ENCODE assay signal across 8 cellular contexts in the genomic region with DNA sequence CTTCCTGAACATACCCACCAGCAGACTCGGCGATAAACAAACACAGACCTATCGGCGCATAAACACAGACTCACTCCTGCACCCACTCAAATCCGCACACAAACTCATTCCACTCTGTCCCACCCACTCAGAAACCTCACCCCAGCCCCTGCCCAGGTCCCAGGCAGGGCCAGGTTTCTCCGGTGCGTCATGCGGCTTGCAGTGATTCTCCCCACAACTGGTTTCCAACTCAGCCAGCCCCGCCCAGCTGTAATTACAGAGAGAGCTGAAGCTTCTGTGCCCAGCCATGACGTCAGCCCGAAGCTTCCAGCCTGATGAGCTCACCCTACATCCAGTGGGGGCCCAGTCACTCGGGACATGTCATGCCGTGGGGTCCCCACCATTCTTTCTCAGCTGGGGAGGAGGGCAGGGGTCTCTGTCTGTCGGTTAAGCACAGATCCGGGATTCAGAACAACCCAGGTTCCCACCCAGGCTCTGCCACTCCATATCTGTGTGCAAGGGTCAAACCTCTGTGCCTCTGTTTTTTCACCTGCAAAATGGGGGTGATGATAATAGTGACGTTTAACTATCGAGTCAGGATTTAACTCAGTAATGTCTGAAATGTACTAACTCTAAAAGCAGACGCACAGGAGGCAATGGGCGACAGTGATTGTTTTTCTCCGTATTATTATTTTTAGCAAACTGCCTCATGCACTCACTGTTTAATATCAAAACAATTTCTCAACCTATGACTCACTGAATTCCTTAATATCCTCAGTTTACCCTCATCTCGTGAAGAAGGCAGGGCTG. TPM values are rescaled to one million over a fixed set of nuclear protein-coding genes. Genes with fewer than 3 reads are reported as not detected.
DNase-seq lines count a peak whose midpoint lies in the region; ATAC-seq and TF ChIP-seq lines count a peak whose summit lies in the region.

No MANE protein-coding gene starts in this region.

- peak overlapping the region; percentile 8; the same call in 1 of the 2 replicates for H3K4ac ChIP-seq in IMR-90 (ENCODE audit: low read depth, low read length)

- in situ Hi-C loops in IMR-90 (cut with MboI; ENCODE audit: low sequenced_read_pairs): loop anchor here (25.0 kb wide), 1 partner anchor 764 kb away; no protein-coding TSS in a partner anchor

- H3K23ac ChIP-seq in IMR-90 (ENCODE audit: low read depth, low read length): no peak overlapping the region

- H3K36me3 Mint-ChIP-seq in activated T-helper 2 cell treated with anti-CD3 and anti-CD28 coated beads, Interferon-gamma antibody, Interleukin-2, Interleukin-4, amounts not matched to agents 10 μg/mL and 5 μg/mL and 100 μg/mL, durations not matched to agents 14 hours and 24 hours and 36 hours (ENCODE audit: low read depth): no peaks in the 10 kb centered on the region

- H3K27ac ChIP-seq in AG04450 (ENCODE audit: low read depth, low read length): peak overlapping the region; percentile 78
- H3K27ac ChIP-seq in IMR-90 (ENCODE audit: insufficient read depth, low read length): no peak overlapping the region
- H3K27ac ChIP-seq in stomach: peak overlapping the region in 4 of 5 donors; percentile 86 to 95 (median 91)

- peaks cover 3% of the 10 kb centered on the region for H3K27me3 Mint-ChIP-seq in activated T-helper 2 cell treated with anti-CD3 and anti-CD28 coated beads, Interferon-gamma antibody, Interleukin-2, Interleukin-4, amounts not matched to agents 10 μg/mL and 5 μg/mL and 100 μg/mL, durations not matched to agents 14 hours and 24 hours and 36 hours (ENCODE audit: low read depth)

- H3K9ac ChIP-seq in IMR-90 (ENCODE audit: low read depth, low read length): no peak overlapping the region

- TF ChIP-seq POLR2A in IMR-90 (IDR thresholded peaks at IDR 0.05; ENCODE audit: low read depth, low read length) (no peak), stomach (IDR thresholded peaks at IDR 0.05) (no peak)

- no TSS peak for BruUV-seq in IMR-90 (replicated peaks; lab: Mats Ljungman, UMichigan)

- H3K9me1 ChIP-seq in IMR-90 (ENCODE audit: insufficient read depth, low read length): no peaks in the 10 kb centered on the region

- H3K18ac ChIP-seq in IMR-90 (ENCODE audit: low read depth, low read length): peak overlapping the region; percentile 42

- H3K56ac ChIP-seq in IMR-90 (ENCODE audit: extremely low read depth, insufficient read depth, low read length): peak overlapping the region; percentile 3; the same call in 1 of the 2 replicates

- H2BK15ac ChIP-seq in IMR-90 (ENCODE audit: low read depth, low read length): peak overlapping the region; percentile 35; the same call in 1 of the 3 replicates

- peak overlapping the region; percentile 10 for H2AK9ac ChIP-seq in IMR-90 (replicated peaks; ENCODE audit: low read depth, low read length, poor library complexity)

- H3K27ac Mint-ChIP-seq in activated T-helper 2 cell treated with anti-CD3 and anti-CD28 coated beads, Interferon-gamma antibody, Interleukin-2, Interleukin-4, amounts not matched to agents 10 μg/mL and 5 μg/mL and 100 μg/mL, durations not matched to agents 14 hours and 24 hours and 36 hours: no peak overlapping the region

- H3K4me1 ChIP-seq in IMR-90 (ENCODE audit: control insufficient read depth, insufficient read depth, low read length) (peaks cover 11% of the 10 kb centered on the region), stomach (peaks cover 3 to 42% (median 24%) of the 10 kb centered on the region in 4 donors)

- TF ChIP-seq CTCF in AG04450 (IDR thresholded peaks at IDR 0.05; ENCODE audit: low read depth, low read length): no peak
- TF ChIP-seq CTCF in IMR-90 (conservative IDR thresholded peaks at IDR 0.05; ENCODE audit: low read depth, low read length): no peak
- no peak for TF ChIP-seq CTCF in stomach (IDR thresholded peaks at IDR 0.05)

- no peak overlapping the region; the same call in 1 of the 2 replicates for H2AK5ac ChIP-seq in IMR-90 (ENCODE audit: low read depth, low read length)

- peak overlapping the region; percentile 87 for H2AFZ ChIP-seq in IMR-90 (replicated peaks; ENCODE audit: low read length, poor library complexity)

- H2BK5ac ChIP-seq in IMR-90 (ENCODE audit: low read depth, low read length, poor library complexity, severe bottlenecking): peak overlapping the region; percentile 5

- H2BK120ac ChIP-seq in IMR-90 (ENCODE audit: low read depth, low read length): peak overlapping the region; percentile 36

- intact Hi-C loops in IMR-90 (cut with micrococcal nuclease): loop anchor here (10.0 kb wide), 1 partner anchor 772 kb away; no protein-coding TSS in a partner anchor
- intact Hi-C loops in stomach (cut with DNase I; ENCODE audit: low total_unique reads): no loop called here
- intact Hi-C loops in activated T-helper 2 cell treated with anti-CD3 and anti-CD28 coated beads, Interferon-gamma antibody, Interleukin-2, Interleukin-4, amounts not matched to agents 10 μg/mL and 5 μg/mL and 100 μg/mL, durations not matched to agents 14 hours and 24 hours and 36 hours (cut with micrococcal nuclease): no loop called here

- peak overlapping the region; percentile 69 for H4K5ac ChIP-seq in IMR-90 (ENCODE audit: low read depth, low read length)

- H3K4me3 ChIP-seq in AG04450 (ENCODE audit: low read depth, low read length) (peak overlapping the region; percentile 48), IMR-90 (ENCODE audit: insufficient read depth, low read depth, low read length) (peak overlapping the region; percentile 14; the same call in 1 of the 2 replicates), stomach (peak overlapping the region in 3 of 4 donors; percentile 12 to 33 (median 26))

- peak; percentile 80 for DNase-seq in AG04450 (ENCODE audit: low read depth, low spot score)
- DNase-seq in IMR-90: peak; percentile 95
- peak; percentile 87 for DNase-seq in astrocyte of the hippocampus (ENCODE audit: low read depth, low spot score)
- DNase-seq in iPS-NIHi11 (ENCODE audit: low spot score): peak; percentile 43
- peak; percentile 78 for DNase-seq in stomach
- DNase-seq in NCI-H526 treated with DMSO at 0.1 percent for 48 hours (lab: John Stamatoyannopoulos, UW): no peak
- DNase-seq in activated T-helper 2 cell treated with anti-CD3 and anti-CD28 coated beads, Interferon-gamma antibody, Interleukin-2, Interleukin-4, amounts not matched to agents 10 μg/mL and 5 μg/mL and 100 μg/mL, durations not matched to agents 14 hours and 24 hours and 36 hours (ENCODE audit: low spot score): no peak

- H3K36me3 ChIP-seq in IMR-90 (ENCODE audit: control insufficient read depth, insufficient read depth, low read length) (no peaks in the 10 kb centered on the region), stomach (no peaks in the 10 kb centered on the region)

- H3K14ac ChIP-seq in IMR-90 (replicated peaks; ENCODE audit: low read depth, low read length): no peak overlapping the region

- no peak overlapping the region for H3K4me3 Mint-ChIP-seq in activated T-helper 2 cell treated with anti-CD3 and anti-CD28 coated beads, Interferon-gamma antibody, Interleukin-2, Interleukin-4, amounts not matched to agents 10 μg/mL and 5 μg/mL and 100 μg/mL, durations not matched to agents 14 hours and 24 hours and 36 hours (ENCODE audit: low read depth)

- no peaks in the 10 kb centered on the region for H3K9me3 Mint-ChIP-seq in activated T-helper 2 cell treated with anti-CD3 and anti-CD28 coated beads, Interferon-gamma antibody, Interleukin-2, Interleukin-4, amounts not matched to agents 10 μg/mL and 5 μg/mL and 100 μg/mL, durations not matched to agents 14 hours and 24 hours and 36 hours

- dilution Hi-C loops in IMR-90 (cut with HindIII; ENCODE audit: low sequenced_read_pairs, unreplicated experiment): no loop called here

- H3K79me1 ChIP-seq in IMR-90 (ENCODE audit: low read depth in 1 of 2, low read length in 2 of 2): peaks cover 13% of the 10 kb centered on the region in 2 experiments

- no peak for TF ChIP-seq RAD21 in IMR-90 (IDR thresholded peaks at IDR 0.05; ENCODE audit: low read length)

- CTCF ChIA-PET in AG04450 (lab: Charles Lee) (no interaction called here), IMR-90 (lab: Yijun Ruan, JAX) (interaction anchor here (0.6 to 1.7 kb wide), 3 partner anchors 13 to 1293 kb away, joined by 3 read pairs; no protein-coding TSS in a partner anchor)

- no peaks in the 10 kb centered on the region for H3K4me1 Mint-ChIP-seq in activated T-helper 2 cell treated with anti-CD3 and anti-CD28 coated beads, Interferon-gamma antibody, Interleukin-2, Interleukin-4, amounts not matched to agents 10 μg/mL and 5 μg/mL and 100 μg/mL, durations not matched to agents 14 hours and 24 hours and 36 hours (ENCODE audit: low read depth)

- TF ChIP-seq EP300 in stomach (IDR thresholded peaks at IDR 0.05): peak; percentile 15

- POLR2A ChIA-PET in AG04450 (lab: Yijun Ruan, JAX): no interaction called here
- POLR2A ChIA-PET in IMR-90 (lab: Charles Lee; ENCODE audit: unreplicated experiment): no interaction called here

- H4K20me1 ChIP-seq in IMR-90 (ENCODE audit: insufficient read depth, low read length): no peaks in the 10 kb centered on the region

- peak overlapping the region; percentile 69; the same call in 1 of the 2 replicates for H2BK20ac ChIP-seq in IMR-90 (ENCODE audit: low read depth, low read length)

- 0 out of 2 replicates have a peak overlapping the region, but pooled peaks have one; percentile 17 for H4K91ac ChIP-seq in IMR-90 (ENCODE audit: insufficient read depth, low read depth, low read length)

- H3K27me3 ChIP-seq in AG04450 (ENCODE audit: control insufficient read depth, insufficient read depth, low read length) (no peaks in the 10 kb centered on the region), IMR-90 (ENCODE audit: control insufficient read depth, insufficient read depth, low read length) (peaks cover 2% of the 10 kb centered on the region; the same call in 1 of the 2 replicates), stomach (peaks cover 0 to 5% (median 0%) of the 10 kb centered on the region in 3 donors)

- ATAC-seq in IMR-90 (ENCODE audit: low read depth) (peak; percentile 50), HG03457 (IDR thresholded peaks at IDR 0.05; ENCODE audit: unreplicated experiment) (no peak)

- no peaks in the 10 kb centered on the region; the same call in 1 of the 2 replicates for H3K9me3 ChIP-seq in AG04450 (ENCODE audit: control insufficient read depth, insufficient read depth, low read length)
- no peaks in the 10 kb centered on the region for H3K9me3 ChIP-seq in IMR-90 (ENCODE audit: control insufficient read depth, insufficient read depth, low read length)
- H3K9me3 ChIP-seq in stomach: no peaks in the 10 kb centered on the region

- WGBS in IMR-90 (ENCODE audit: extremely low coverage in 2 of 2, insufficient read length in 1 of 2), 2 experiments: 8% methylated on average over 2 of the region's 21 CpGs; no CpG with 5 or more reads in 1 of the 2 experiments
- 24 to 33% (median 31%) methylated on average over 18 to 21 of the region's 21 CpGs for WGBS in stomach, 5 donors

- peak overlapping the region; percentile 72 for H3K4me2 ChIP-seq in IMR-90 (ENCODE audit: low read depth, low read length)

- peak overlapping the region in 1 of 2 experiments; percentile 77; a peak in 3 of 4 replicates for H4K8ac ChIP-seq in IMR-90 (ENCODE audit: low read depth in 2 of 2, low read length in 2 of 2)

RNA-seq across cellular contexts. Expression of a gene that starts 2.3 kb away (rescaled TPM):
- polyA plus RNA-seq in AG04450 (2011; rRNA removed): 27.1 and 34.3 TPM in 2 replicates
- polyA minus RNA-seq in AG04450 (2011; rRNA and poly(A)+ RNA removed): 19.0 TPM in 2 replicates
- total RNA-seq in IMR-90 (2012; rRNA removed): 12.8 and 12.9 TPM in 2 replicates
- 25.8 and 26.5 TPM in 2 replicates for polyA plus RNA-seq in IMR-90 (2012; rRNA removed)
- 20.3 and 36.5 TPM in 2 replicates for polyA plus RNA-seq in IMR-90 (2012; cell fraction: cytosol; rRNA removed)
- 9.3 and 17.5 TPM in 2 replicates for polyA plus RNA-seq in IMR-90 (2012; cell fraction: nucleus; rRNA removed; ENCODE audit: low replicate concordance)
- total RNA-seq in stomach: 100 to 1,000 TPM in 1 of 5 donors, 10 to 100 TPM in 4; 17.3 to 253 (median 67.5) TPM
- polyA plus RNA-seq in stomach: 100 to 1,000 TPM in 1 of 3 donors, 10 to 100 TPM in 2; 20.9 to 116 (median 22.7) TPM
- not detected in 2 replicates for total RNA-seq in activated T-helper 2 cell treated with anti-CD3 and anti-CD28 coated beads, Interferon-gamma antibody, Interleukin-2, Interleukin-4, amounts not matched to agents 10 μg/mL and 5 μg/mL and 100 μg/mL, durations not matched to agents 14 hours and 24 hours and 36 hours

Comparison
In these comparisons a context has a peak if more than half of its experiments do, and no peak if none do; other contexts are left out.
1. DNase-seq: peak in AG04450 (single experiment), IMR-90 (single experiment), astrocyte of the hippocampus (single experiment), iPS-NIHi11 (single experiment) and stomach (single experiment); none in NCI-H526 treated with DMSO at 0.1 percent for 48 hours (single experiment) and activated T-helper 2 cell treated with anti-CD3 and anti-CD28 coated beads, Interferon-gamma antibody, Interleukin-2, Interleukin-4, amounts not matched to agents 10 μg/mL and 5 μg/mL and 100 μg/mL, durations not matched to agents 14 hours and 24 hours and 36 hours (single experiment).
2. RNA of a gene that starts 2.3 kb away (total RNA-seq): 17.3 to 253 TPM in stomach and 12.8 to 12.9 TPM in IMR-90; not detected in activated T-helper 2 cell treated with anti-CD3 and anti-CD28 coated beads, Interferon-gamma antibody, Interleukin-2, Interleukin-4, amounts not matched to agents 10 μg/mL and 5 μg/mL and 100 μg/mL, durations not matched to agents 14 hours and 24 hours and 36 hours; every median in the first group is over 10 times any median in the second.
3. Peak in every context shown above with its lines, with median percentiles within 50 percentile points of each other: H3K4me3 ChIP-seq.